In the genomic region with DNA sequence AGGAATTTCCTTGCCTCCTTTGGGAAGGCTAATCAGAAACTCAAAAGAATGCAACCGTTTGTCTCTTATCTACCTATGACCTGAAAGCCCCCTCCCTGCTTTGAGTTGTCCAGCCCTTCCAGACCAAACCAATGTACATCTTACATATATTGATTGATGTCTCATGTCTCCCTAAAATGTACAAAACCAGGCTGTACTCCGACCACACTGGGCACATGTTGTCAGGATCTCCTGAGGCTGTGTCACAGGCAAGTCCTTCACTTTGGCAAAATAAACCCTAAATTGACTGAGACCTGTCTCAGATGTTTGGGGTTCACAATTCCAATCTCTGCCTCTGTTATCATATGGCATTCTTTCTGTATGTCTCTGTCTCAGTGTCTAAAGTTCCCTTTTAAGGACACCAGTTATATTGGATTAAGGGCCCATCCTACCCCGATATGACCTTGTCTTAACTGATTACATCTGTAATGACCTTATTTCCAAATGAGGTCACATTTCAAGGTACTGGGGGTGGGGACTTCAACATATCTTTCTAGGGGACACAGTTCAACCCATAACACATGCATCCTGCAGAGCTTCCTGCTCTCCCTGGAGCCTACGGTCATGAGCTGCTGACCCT, we compare ENCODE assay signal across 15 cellular contexts.
DNase-seq lines count a peak whose midpoint lies in the region; ATAC-seq, FAIRE-seq and TF ChIP-seq lines count a peak whose summit lies in the region.
"Had no signal": no experiment of that assay in that cellular context is flagged by ENCODE, and none has a peak within 500 bp of the region (broad histone marks: within the 10 kb centered on the region; RNA-seq: fewer than 3 reads in every experiment).

No MANE protein-coding gene starts in this region.

- H3K4me1 ChIP-seq in HCT116 (ENCODE audit: control insufficient read depth in 1 of 2, insufficient read depth in 2 of 2, low read length in 2 of 2): peaks cover 24 to 63% of the 10 kb centered on the region in 2 experiments
- H3K4me1 ChIP-seq in mesenchymal stem cell (ENCODE audit: control insufficient read depth, insufficient read depth, low read depth, low read length): peaks cover 4% of the 10 kb centered on the region
- H3K4me1 ChIP-seq in Peyer's patch: peaks cover 0 to 18% (median 5%) of the 10 kb centered on the region in 4 donors

- peak overlapping the region; percentile 54 to 69 for H3K18ac ChIP-seq in mesenchymal stem cell (ENCODE audit: low read depth in 1 of 2, low read length in 2 of 2)

- ATAC-seq in HCT116: no peak
- ATAC-seq: heart left ventricle had no signal

- no peaks in the 10 kb centered on the region for H3K9me2 ChIP-seq in HCT116 (ENCODE audit: insufficient read depth)

- H4K8ac ChIP-seq in mesenchymal stem cell (ENCODE audit: low read length): no peak overlapping the region

- H3K4me1 Mint-ChIP-seq in CD14-positive monocyte (peaks cover 91% of the 10 kb centered on the region), mesothelial cell of epicardium (peaks cover 5% of the 10 kb centered on the region)
- peaks cover 89% of the 10 kb centered on the region for H3K4me1 Mint-ChIP-seq in activated T-helper 2 cell treated with anti-CD3 and anti-CD28 coated beads, Interferon-gamma antibody, Interleukin-2, Interleukin-4, amounts not matched to agents 10 μg/mL and 5 μg/mL and 100 μg/mL, durations not matched to agents 14 hours and 24 hours and 36 hours (ENCODE audit: low read depth)

- TF ChIP-seq POLR2A in HCT116 (IDR thresholded peaks at IDR 0.05; ENCODE audit: borderline replicate concordance, extremely low read depth, insufficient read depth, insufficient read length) (no peak), Peyer's patch (IDR thresholded peaks at IDR 0.05) (no peak)

- no peak for TF ChIP-seq RAD21 in HCT116 (IDR thresholded peaks at IDR 0.05; ENCODE audit: low read depth)

- TSS peak; percentile 63 for BruUV-seq in HCT116 (replicated peaks; lab: Mats Ljungman, UMichigan)

- no peaks in the 10 kb centered on the region for H4K20me1 ChIP-seq in HCT116 (ENCODE audit: insufficient read depth)

- H2BK5ac ChIP-seq in mesenchymal stem cell (ENCODE audit: low read depth, low read length, poor library complexity, severe bottlenecking): no peak overlapping the region

- H3K27ac ChIP-seq in HCT116 (ENCODE audit: low read depth, low read length) (peak overlapping the region; percentile 77), mesenchymal stem cell (ENCODE audit: low read length, poor library complexity, severe bottlenecking) (no peak overlapping the region), Peyer's patch (peak overlapping the region in 2 of 4 donors; percentile 37 to 39)
- H3K27ac ChIP-seq: suprapubic skin had no signal

- H3K4me2 ChIP-seq in HCT116 (ENCODE audit: low read length): peak overlapping the region; percentile 73
- no peak overlapping the region for H3K4me2 ChIP-seq in mesenchymal stem cell (ENCODE audit: low read length, poor library complexity, severe bottlenecking)

- intact Hi-C loops in CD14-positive monocyte (cut with micrococcal nuclease): loop anchor here (2.0 to 10.0 kb wide), 4 partner anchors 65 to 515 kb away; a partner anchor contains a TSS
- intact Hi-C loops in HCT116 (cut with micrococcal nuclease): no loop called here
- intact Hi-C loops in activated T-helper 2 cell treated with anti-CD3 and anti-CD28 coated beads, Interferon-gamma antibody, Interleukin-2, Interleukin-4, amounts not matched to agents 10 μg/mL and 5 μg/mL and 100 μg/mL, durations not matched to agents 14 hours and 24 hours and 36 hours (cut with micrococcal nuclease): loop anchor here (2.0 to 10.0 kb wide), 6 partner anchors 72 to 682 kb away; no protein-coding TSS in a partner anchor

- H3K27me3 ChIP-seq in HCT116 (ENCODE audit: insufficient read depth, low read length) (no peaks in the 10 kb centered on the region), mesenchymal stem cell (ENCODE audit: control insufficient read depth in 1 of 2, insufficient read depth in 1 of 2, low read length in 2 of 2) (no peaks in the 10 kb centered on the region), Peyer's patch (no peaks in the 10 kb centered on the region)
- H3K27me3 ChIP-seq: heart left ventricle, suprapubic skin had no signal

- no peak overlapping the region for H2BK15ac ChIP-seq in mesenchymal stem cell (ENCODE audit: low read depth, poor library complexity, severe bottlenecking)

- no peak overlapping the region for H3K14ac ChIP-seq in mesenchymal stem cell (ENCODE audit: low read length in 2 of 2)

- H3K36me3 ChIP-seq in HCT116 (ENCODE audit: control insufficient read depth in 1 of 2, insufficient read depth in 2 of 2, low read length in 2 of 2) (no peaks in the 10 kb centered on the region), mesenchymal stem cell (ENCODE audit: control insufficient read depth in 1 of 2, insufficient read depth in 2 of 2, low read depth in 1 of 2, low read length in 2 of 2) (no peaks in the 10 kb centered on the region), Peyer's patch (no peaks in the 10 kb centered on the region)
- H3K36me3 ChIP-seq: heart left ventricle, suprapubic skin had no signal

- POLR2A ChIA-PET in HCT116 (lab: Charles Lee): no interaction called here

- DNase-seq in CD14-positive monocyte (ENCODE audit: low spot score) (no peak), HCT116 (ENCODE audit: low read depth, low spot score) (no peak), mesenchymal stem cell (no peak), HTR-8/SVneo (ENCODE audit: insufficient read length, low spot score) (no peak), Peyer's patch (no peak), mesothelial cell of epicardium (ENCODE audit: low spot score in 2 of 2, unreplicated experiment in 2 of 2) (no peak), dedifferentiated amniotic fluid mesenchymal stem cell (ENCODE audit: extremely low spot score) (no peak)
- no peak for DNase-seq in activated T-helper 2 cell treated with anti-CD3 and anti-CD28 coated beads, Interferon-gamma antibody, Interleukin-2, Interleukin-4, amounts not matched to agents 10 μg/mL and 5 μg/mL and 100 μg/mL, durations not matched to agents 14 hours and 24 hours and 36 hours (ENCODE audit: low spot score)
- DNase-seq: effector memory CD4-positive, alpha-beta T cell; heart left ventricle; NCI-H2227 treated with DMSO at 0.1 percent for 48 hours; right cardiac atrium had no signal

- H2BK12ac ChIP-seq in mesenchymal stem cell (ENCODE audit: low read length in 2 of 2): peak overlapping the region; percentile 68 to 75

- H3K4me3 Mint-ChIP-seq in CD14-positive monocyte (no peak overlapping the region), mesothelial cell of epicardium (no peak overlapping the region)
- H3K4me3 Mint-ChIP-seq in activated T-helper 2 cell treated with anti-CD3 and anti-CD28 coated beads, Interferon-gamma antibody, Interleukin-2, Interleukin-4, amounts not matched to agents 10 μg/mL and 5 μg/mL and 100 μg/mL, durations not matched to agents 14 hours and 24 hours and 36 hours (ENCODE audit: low read depth): peak overlapping the region; percentile 49

- H3K27me3 Mint-ChIP-seq in CD14-positive monocyte (ENCODE audit: low read depth in 3 of 3): no peaks in the 10 kb centered on the region
- no peaks in the 10 kb centered on the region for H3K27me3 Mint-ChIP-seq in activated T-helper 2 cell treated with anti-CD3 and anti-CD28 coated beads, Interferon-gamma antibody, Interleukin-2, Interleukin-4, amounts not matched to agents 10 μg/mL and 5 μg/mL and 100 μg/mL, durations not matched to agents 14 hours and 24 hours and 36 hours (ENCODE audit: low read depth)
- peaks cover 3% of the 10 kb centered on the region for H3K27me3 Mint-ChIP-seq in mesothelial cell of epicardium (ENCODE audit: low read depth)

- H3K79me2 ChIP-seq in HCT116 (ENCODE audit: insufficient read depth, low read length): no peaks in the 10 kb centered on the region

- H3K79me1 ChIP-seq in mesenchymal stem cell (replicated peaks; ENCODE audit: low read length, poor library complexity, severe bottlenecking): no peaks in the 10 kb centered on the region

- peaks cover 0 to 9% (median 0%) of the 10 kb centered on the region in 7 donors for H3K9me3 Mint-ChIP-seq in CD14-positive monocyte
- peaks cover 10% of the 10 kb centered on the region for H3K9me3 Mint-ChIP-seq in activated T-helper 2 cell treated with anti-CD3 and anti-CD28 coated beads, Interferon-gamma antibody, Interleukin-2, Interleukin-4, amounts not matched to agents 10 μg/mL and 5 μg/mL and 100 μg/mL, durations not matched to agents 14 hours and 24 hours and 36 hours
- H3K9me3 Mint-ChIP-seq in mesothelial cell of epicardium: no peaks in the 10 kb centered on the region

- H4K91ac ChIP-seq in mesenchymal stem cell (ENCODE audit: low read length): no peak overlapping the region

- 56% methylated on average over 4 of the region's 4 CpGs for WGBS in mesenchymal stem cell

- peak overlapping the region in 1 of 2 experiments; percentile 47; a peak in 2 of 4 replicates for H3K4me3 ChIP-seq in HCT116 (replicated peaks in 1 of 2; ENCODE audit: low read depth in 1 of 2, low read length in 2 of 2)
- H3K4me3 ChIP-seq in mesenchymal stem cell (ENCODE audit: insufficient read depth in 1 of 2, low read depth in 1 of 2, low read length in 2 of 2): peak overlapping the region in 1 of 2 experiments; percentile 1
- no peak overlapping the region for H3K4me3 ChIP-seq in Peyer's patch
- H3K4me3 ChIP-seq: heart left ventricle, suprapubic skin had no signal

- peak overlapping the region in 1 of 2 experiments; percentile 32 for H3K4ac ChIP-seq in mesenchymal stem cell (ENCODE audit: low read depth in 1 of 2, low read length in 2 of 2)

- H2AFZ ChIP-seq in HCT116 (ENCODE audit: low read depth, low read length, poor library complexity, severe bottlenecking) (peak overlapping the region; percentile 24), mesenchymal stem cell (ENCODE audit: low read depth, low read length) (no peak overlapping the region)

- RAD21 ChIA-PET in HCT116 (lab: Charles Lee; ENCODE audit: low non-redundant PET in 1 of 2, low total read pairs in 2 of 2, uncharacterized antibody in 2 of 2, unreplicated experiment in 2 of 2): no interaction called here

- peak overlapping the region; percentile 43 for H2BK120ac ChIP-seq in mesenchymal stem cell (ENCODE audit: low read depth, low read length)

- no peak for FAIRE-seq in HTR-8/SVneo (lab: Jason Lieb, UNC)
- FAIRE-seq: GM18507, H54 had no signal

- no peak overlapping the region for H2AK5ac ChIP-seq in mesenchymal stem cell (ENCODE audit: low read length, severe bottlenecking)

- H3K9ac ChIP-seq in HCT116 (ENCODE audit: low read length) (peak overlapping the region; percentile 68), mesenchymal stem cell (ENCODE audit: low read length) (peak overlapping the region; percentile 70)

- H3K23ac ChIP-seq in mesenchymal stem cell (ENCODE audit: low read length in 2 of 2): peak overlapping the region in 1 of 2 experiments; percentile 9

- CTCF ChIA-PET in HCT116 (lab: Charles Lee): no interaction called here

- H3K36me3 Mint-ChIP-seq in CD14-positive monocyte (peaks cover 30 to 33% of the 10 kb centered on the region in 2 donors), mesothelial cell of epicardium (no peaks in the 10 kb centered on the region)
- H3K36me3 Mint-ChIP-seq in activated T-helper 2 cell treated with anti-CD3 and anti-CD28 coated beads, Interferon-gamma antibody, Interleukin-2, Interleukin-4, amounts not matched to agents 10 μg/mL and 5 μg/mL and 100 μg/mL, durations not matched to agents 14 hours and 24 hours and 36 hours (ENCODE audit: low read depth): peaks cover 43% of the 10 kb centered on the region

- H3K9me3 ChIP-seq in HCT116 (ENCODE audit: control insufficient read depth in 1 of 2, insufficient read depth in 1 of 2, low read depth in 1 of 2, low read length in 2 of 2) (no peaks in the 10 kb centered on the region), mesenchymal stem cell (ENCODE audit: control insufficient read depth, low read length) (no peaks in the 10 kb centered on the region), Peyer's patch (no peaks in the 10 kb centered on the region)
- H3K9me3 ChIP-seq: heart left ventricle, suprapubic skin had no signal

- TF ChIP-seq CTCF in CD14-positive monocyte (IDR thresholded peaks at IDR 0.05): no peak
- no peak for TF ChIP-seq CTCF in HCT116 (IDR thresholded peaks at IDR 0.05 in 2 of 3, conservative IDR thresholded peaks at IDR 0.05 in 1 of 3; ENCODE audit: borderline replicate concordance in 1 of 3, insufficient read depth in 1 of 3, low read depth in 2 of 3, low read length in 2 of 3)
- TF ChIP-seq CTCF in Peyer's patch (IDR thresholded peaks at IDR 0.05): no peak
- no peak for TF ChIP-seq CTCF in mesothelial cell of epicardium (IDR thresholded peaks at IDR 0.05; ENCODE audit: unreplicated experiment)

- H3K27ac Mint-ChIP-seq in CD14-positive monocyte (peak overlapping the region in 6 of 7 donors; percentile 83 to 100 (median 99)), mesothelial cell of epicardium (no peak overlapping the region)
- H3K27ac Mint-ChIP-seq in activated T-helper 2 cell treated with anti-CD3 and anti-CD28 coated beads, Interferon-gamma antibody, Interleukin-2, Interleukin-4, amounts not matched to agents 10 μg/mL and 5 μg/mL and 100 μg/mL, durations not matched to agents 14 hours and 24 hours and 36 hours: peak overlapping the region; percentile 96
